Comparison of ENCODE assay signal across 13 cellular contexts in the genomic region with DNA sequence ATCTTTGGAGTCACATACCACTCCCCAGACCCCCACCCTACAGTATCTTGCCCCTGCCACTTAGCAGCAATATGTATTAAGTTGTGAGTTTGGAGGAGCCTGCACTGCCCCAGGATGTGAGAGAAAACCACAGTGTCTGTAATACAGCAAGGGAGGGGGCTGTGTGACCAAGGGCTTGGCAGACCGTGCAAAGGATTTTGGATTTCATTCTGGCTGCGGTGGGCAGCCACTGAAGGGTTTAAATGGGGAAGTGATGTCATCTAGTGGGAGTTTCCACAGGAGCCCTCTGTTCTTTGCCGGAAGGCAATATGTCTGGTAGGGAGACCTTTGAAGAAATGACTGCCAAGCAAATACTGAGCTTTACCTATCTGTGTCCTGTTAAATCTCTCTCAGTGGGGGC.
DNase-seq lines count a peak whose midpoint lies in the region; ATAC-seq and TF ChIP-seq lines count a peak whose summit lies in the region.
"Had no signal": no experiment of that assay in that cellular context is flagged by ENCODE, and none has a peak within 500 bp of the region (broad histone marks: within the 10 kb centered on the region; RNA-seq: fewer than 3 reads in every experiment).

No MANE protein-coding gene starts in this region.

- no peaks in the 10 kb centered on the region for H3K4me1 ChIP-seq in adrenal gland (replicated peaks in 1 of 2)
- peaks cover 18 to 23% of the 10 kb centered on the region in 2 donors for H3K4me1 ChIP-seq in gastrocnemius medialis

- in situ Hi-C loops in astrocyte of the cerebellum (cut with HindIII; ENCODE audit: low sequenced_read_pairs) (no loop called here), gastrocnemius medialis (cut with MboI; ENCODE audit: low sequenced_read_pairs in 4 of 4) (no loop called here)

- H3K36me3 ChIP-seq in adrenal gland (replicated peaks in 1 of 2) (no peaks in the 10 kb centered on the region), gastrocnemius medialis (no peaks in the 10 kb centered on the region)

- no peak for TF ChIP-seq POLR2A in adrenal gland (IDR thresholded peaks at IDR 0.05)
- no peak for TF ChIP-seq POLR2A in gastrocnemius medialis (IDR thresholded peaks at IDR 0.05)

- peak; percentile 82 for ATAC-seq in GM18498 (IDR thresholded peaks at IDR 0.05; ENCODE audit: unreplicated experiment)
- ATAC-seq in GM21381 (IDR thresholded peaks at IDR 0.05; ENCODE audit: unreplicated experiment), result peak; percentile 60
- peak; percentile 83 for ATAC-seq in HG03196 (IDR thresholded peaks at IDR 0.05; ENCODE audit: unreplicated experiment)
- ATAC-seq in gastrocnemius medialis, result no peak

- H3K27me3 ChIP-seq in adrenal gland, result no peaks in the 10 kb centered on the region
- no peaks in the 10 kb centered on the region for H3K27me3 ChIP-seq in gastrocnemius medialis

- H3K9me3 ChIP-seq in adrenal gland (replicated peaks in 1 of 3) (no peaks in the 10 kb centered on the region), gastrocnemius medialis (no peaks in the 10 kb centered on the region)

- intact Hi-C loops in adrenal gland (cut with DNase I), result no loop called here
- intact Hi-C loops in gastrocnemius medialis (cut with DNase I; ENCODE audit: low total_unique reads), result no loop called here

- TF ChIP-seq CTCF in astrocyte of the cerebellum (IDR thresholded peaks at IDR 0.05; ENCODE audit: low read depth, low read length, missing control alignments), result no peak
- no peak for TF ChIP-seq CTCF in adrenal gland (IDR thresholded peaks at IDR 0.05)
- TF ChIP-seq CTCF in gastrocnemius medialis (IDR thresholded peaks at IDR 0.05 in 4 of 5, conservative IDR thresholded peaks at IDR 0.05 in 1 of 5), result no peak

- H3K4me3 ChIP-seq in astrocyte of the cerebellum (ENCODE audit: low read depth, low read length) (no peak overlapping the region), adrenal gland (no peak overlapping the region), gastrocnemius medialis (no peak overlapping the region)

- DNase-seq in astrocyte of the cerebellum (ENCODE audit: low read depth) (peak; percentile 69), substantia nigra (lab: John Stamatoyannopoulos, UW) (no peak), adrenal gland (no peak), gastrocnemius medialis (no peak)
- no peak for DNase-seq in activated naive CD4-positive, alpha-beta T cell treated with Interleukin-2 at 50 U/mL for 16 hours
- DNase-seq: CD4-positive, CD25-positive, alpha-beta regulatory T cell; H7; NCI-H2171; T1000 had no signal

- no peak overlapping the region for H3K27ac ChIP-seq in substantia nigra (ENCODE audit: low read depth, low read length, poor library complexity, severe bottlenecking)
- no peak overlapping the region for H3K27ac ChIP-seq in adrenal gland
- no peak overlapping the region for H3K27ac ChIP-seq in gastrocnemius medialis
- H3K27ac ChIP-seq: epithelial cell of prostate had no signal

- WGBS in adrenal gland, 4 donors, result 58 to 82% (median 70%) methylated on average over 3 of the region's 3 CpGs

Comparison
In these comparisons a context has a peak if more than half of its experiments do, and no peak if none do; other contexts are left out.
1. ATAC-seq: peak in GM18498 (single experiment), GM21381 (single experiment) and HG03196 (single experiment); none in gastrocnemius medialis (0 of 2).